In the genomic region with DNA sequence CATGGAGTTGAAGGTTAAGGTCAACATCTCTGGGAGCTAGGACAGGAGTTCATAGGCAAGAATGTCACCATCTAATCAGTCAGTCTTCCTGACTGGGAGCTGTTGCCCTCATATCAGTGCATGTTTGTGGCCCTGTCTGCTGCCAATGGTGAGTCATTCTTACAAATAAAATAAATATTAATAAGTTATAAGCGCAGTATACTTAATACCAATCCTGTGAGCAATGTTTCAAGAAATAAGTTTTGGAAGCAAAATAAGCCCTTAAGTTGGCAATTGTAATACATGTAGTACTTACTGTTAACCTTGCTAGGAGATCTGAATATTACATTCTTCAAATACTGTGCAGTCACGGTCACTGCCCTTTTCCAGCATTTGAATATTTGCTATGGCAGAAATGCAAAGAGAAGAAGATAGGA, we compare ENCODE assay signal across 20 cellular contexts. TPM values are rescaled to one million over a fixed set of nuclear protein-coding genes. Genes with fewer than 3 reads are reported as not detected.
DNase-seq lines count a peak whose midpoint lies in the region; ATAC-seq, FAIRE-seq and TF ChIP-seq lines count a peak whose summit lies in the region.
"Had no signal": no experiment of that assay in that cellular context is flagged by ENCODE, and none has a peak within 500 bp of the region (broad histone marks: within the 10 kb centered on the region; RNA-seq: fewer than 3 reads in every experiment).

No MANE protein-coding gene starts in this region.

- H3K4me1 ChIP-seq in pancreas, result no peaks in the 10 kb centered on the region

- DNase-seq in EL (peak; percentile 78), amniotic epithelial cell (ENCODE audit: low read depth) (peak; percentile 28), fibroblast of the aortic adventitia (ENCODE audit: low read depth) (peak; percentile 83), pancreas (no peak), ureter (ENCODE audit: low spot score) (no peak), NCI-H510A (lab: John Stamatoyannopoulos, UW) (no peak), dorsolateral prefrontal cortex (no peak), NCI-H2196 treated with DMSO at 0.1 percent for 48 hours (lab: John Stamatoyannopoulos, UW; ENCODE audit: unreplicated experiment) (no peak)
- DNase-seq: activated CD4-positive, alpha-beta T cell treated with anti-CD3 and anti-CD28 coated beads, Interleukin-2, amount 50 U/mL, for 4 hours; activated naive CD4-positive, alpha-beta T cell treated with anti-CD3 and anti-CD28 coated beads, Interleukin-2, amount 50 U/mL, for 16 hours; activated T-cell treated with anti-CD3 and anti-CD28 coated beads, Interleukin-2, amount 50 U/mL, for 24 hours; caudate nucleus; endodermal cell; MV-4-11; NCI-H748 treated with DMSO at 0.1 percent for 48 hours; stimulated activated CD4-positive, alpha-beta T cell treated with anti-CD3 and anti-CD28 coated beads, Interleukin-2, amount 100 ng/mL, for 24 hours; substantia nigra had no signal

- no peaks in the 10 kb centered on the region for H3K27me3 ChIP-seq in pancreas
- H3K27me3 ChIP-seq in dorsolateral prefrontal cortex, result no peaks in the 10 kb centered on the region

- 25 to 31% methylated on average over 2 of the region's 2 CpGs for WGBS in pancreas, 2 donors

- no peak for FAIRE-seq in pancreas (lab: Jason Lieb, UNC)
- FAIRE-seq: GM18507, GM19239 had no signal

- intact Hi-C loops in pancreas (cut with DNase I), result no loop called here
- intact Hi-C loops in dorsolateral prefrontal cortex (cut with DNase I), result no loop called here

- H3K27ac ChIP-seq in pancreas (no peak overlapping the region), dorsolateral prefrontal cortex (no peak overlapping the region)

- peak; percentile 37 to 75 (median 57) for ATAC-seq in pancreas
- ATAC-seq: Panc1 had no signal

- TF ChIP-seq CTCF in fibroblast of the aortic adventitia (IDR thresholded peaks at IDR 0.05; ENCODE audit: insufficient read depth, low read length) (no peak), pancreas (IDR thresholded peaks at IDR 0.05) (no peak), dorsolateral prefrontal cortex (IDR thresholded peaks at IDR 0.05 in 54 of 56, conservative IDR thresholded peaks at IDR 0.05 in 2 of 56; ENCODE audit: low read depth in 1 of 56, partially characterized antibody in 56 of 56) (no peak)

- H3K4me3 ChIP-seq in fibroblast of the aortic adventitia (ENCODE audit: low read depth, low read length), result no peak overlapping the region
- H3K4me3 ChIP-seq in pancreas, result no peak overlapping the region
- H3K4me3 ChIP-seq in dorsolateral prefrontal cortex, result no peak overlapping the region

- no peaks in the 10 kb centered on the region for H3K9me3 ChIP-seq in pancreas

- H3K36me3 ChIP-seq in pancreas, result no peaks in the 10 kb centered on the region

RNA-seq across cellular contexts. Expression of gene MDGA1, which starts 20.2 kb away (rescaled TPM):
- 5.1 and 11.4 TPM in 2 replicates for total RNA-seq in fibroblast of the aortic adventitia (ENCODE audit: low replicate concordance)
- total RNA-seq in pancreas, result 1 to 10 TPM in 2 of 6 donors, under 1 TPM in 4; 0.09 to 3.4 (median 0.36) TPM
- 1 to 10 TPM in 1 of 2 donors, under 1 TPM in 1; 0.91 to 1.3 TPM for polyA plus RNA-seq in pancreas
- total RNA-seq in ureter, result 1.6 TPM
- total RNA-seq in dorsolateral prefrontal cortex, result 10 to 100 TPM in 112 of 120 experiments, 1 to 10 TPM in 8; 5.7 to 40.6 (median 16.1) TPM

Comparison
In these comparisons a context has a peak if more than half of its experiments do, and no peak if none do; other contexts are left out.
1. DNase-seq: peak in EL (single experiment), amniotic epithelial cell (single experiment) and fibroblast of the aortic adventitia (single experiment); none in pancreas (0 of 6), ureter (single experiment), NCI-H510A (single experiment), dorsolateral prefrontal cortex (0 of 10) and NCI-H2196 treated with DMSO at 0.1 percent for 48 hours (single experiment).